In the genomic region with DNA sequence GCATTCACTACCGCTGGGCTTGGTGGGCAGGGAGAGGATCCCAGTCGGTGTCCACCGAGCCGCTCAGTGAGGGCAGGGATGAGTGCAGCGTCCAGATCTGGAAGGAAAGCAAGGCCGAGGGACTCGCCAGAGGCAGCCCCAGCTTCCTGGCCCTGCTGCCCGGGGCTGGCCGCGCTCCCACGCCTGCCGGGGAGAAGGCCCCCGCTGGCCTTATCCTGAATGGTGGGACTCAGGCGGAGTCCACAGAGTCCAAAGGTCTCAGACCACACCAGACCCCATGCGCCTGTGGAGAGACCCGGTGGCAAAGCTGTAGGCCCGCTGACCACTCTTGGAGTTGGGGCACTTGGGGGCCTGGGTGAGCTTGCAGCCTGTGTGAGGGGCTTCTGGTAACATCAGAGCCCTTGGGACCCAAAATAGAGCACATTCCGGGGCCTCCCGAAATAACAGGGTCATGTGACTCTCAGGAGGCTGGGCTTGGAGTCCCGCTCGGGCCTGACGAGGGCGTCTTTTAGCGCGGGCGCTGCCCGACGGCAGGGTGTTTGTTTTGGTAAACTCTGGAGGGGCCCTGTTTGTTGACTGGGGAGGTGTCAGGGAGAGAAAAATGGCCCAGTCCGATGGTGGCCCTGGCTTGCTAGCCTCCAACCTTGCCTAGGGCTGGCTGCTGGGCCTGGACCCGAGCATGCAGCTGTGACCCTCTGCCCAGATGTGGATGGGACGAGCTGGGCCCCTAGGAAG, we compare ENCODE assay signal across 8 cellular contexts. TPM values are rescaled to one million over a fixed set of nuclear protein-coding genes. Genes with fewer than 3 reads are reported as not detected.
DNase-seq lines count a peak whose midpoint lies in the region; ATAC-seq and TF ChIP-seq lines count a peak whose summit lies in the region.

No MANE protein-coding gene starts in this region.

- no peaks in the 10 kb centered on the region for H3K9me3 ChIP-seq in gastrocnemius medialis

- intact Hi-C loops in left ventricle myocardium superior (cut with micrococcal nuclease) (no loop called here), gastrocnemius medialis (cut with DNase I; ENCODE audit: low total_unique reads) (loop anchor here (5.0 to 10.0 kb wide), 4 partner anchors 47 to 262 kb away; a partner anchor contains a TSS)

- H3K4me1 ChIP-seq in gastrocnemius medialis, result peaks cover 64 to 69% of the 10 kb centered on the region in 2 donors

- peak overlapping the region; percentile 71 for H3K4me3 ChIP-seq in astrocyte of the cerebellum (ENCODE audit: low read depth, low read length)
- peak overlapping the region; percentile 78 to 88 (median 83) for H3K4me3 ChIP-seq in gastrocnemius medialis

- H3K27ac ChIP-seq in gastrocnemius medialis, result peak overlapping the region; percentile 94 to 99 (median 96)

- no peaks in the 10 kb centered on the region for H3K36me3 ChIP-seq in gastrocnemius medialis

- ATAC-seq in left ventricle myocardium superior, result peak; percentile 46
- peak; percentile 21 to 22 for ATAC-seq in gastrocnemius medialis
- ATAC-seq in GM21367 (IDR thresholded peaks at IDR 0.05; ENCODE audit: unreplicated experiment), result no peak

- no peaks in the 10 kb centered on the region for H3K27me3 ChIP-seq in gastrocnemius medialis

- DNase-seq in ELF-1 (ENCODE audit: low read depth, low spot score) (peak; percentile 69), astrocyte of the cerebellum (ENCODE audit: low read depth) (no peak), left ventricle myocardium superior (peak; percentile 79), gastrocnemius medialis (peak; percentile 57 to 74), dermis blood vessel endothelial cell (no peak), NCI-H1930 (lab: John Stamatoyannopoulos, UW) (no peak)
- no peak for DNase-seq in stimulated activated CD4-positive, alpha-beta T cell treated with anti-CD3 and anti-CD28 coated beads, Interleukin-1b, Interleukin-23, amount 100 ng/mL, for 48 hours

- peak; percentile 64 to 73 for TF ChIP-seq POLR2A in gastrocnemius medialis (IDR thresholded peaks at IDR 0.05)

- in situ Hi-C loops in astrocyte of the cerebellum (cut with HindIII; ENCODE audit: low sequenced_read_pairs) (loop anchor here (5.0 kb wide), 1 partner anchor 98 kb away; no protein-coding TSS in a partner anchor), gastrocnemius medialis (cut with MboI; ENCODE audit: low sequenced_read_pairs in 4 of 4) (loop anchor here in 2 of 4 donors (10.0 to 25.0 kb wide), 2 partner anchors 108 to 164 kb away; a partner anchor contains a TSS)

- TF ChIP-seq CTCF in astrocyte of the cerebellum (IDR thresholded peaks at IDR 0.05; ENCODE audit: low read depth, low read length, missing control alignments) (no peak), gastrocnemius medialis (IDR thresholded peaks at IDR 0.05 in 4 of 5, conservative IDR thresholded peaks at IDR 0.05 in 1 of 5) (peak in 2 of 5 experiments; percentile 15 to 17)

RNA-seq across cellular contexts. Expression of a gene that starts 2.8 kb away (rescaled TPM):
- total RNA-seq in left ventricle myocardium superior, result 90.8 TPM
- 100 to 1,000 TPM in 3 of 4 donors, 10 to 100 TPM in 1; 70.8 to 224 (median 160) TPM for total RNA-seq in gastrocnemius medialis
- total RNA-seq in dermis blood vessel endothelial cell, result 23.3 and 31.7 TPM in 2 replicates

Comparison
In these comparisons a context has a peak if more than half of its experiments do, and no peak if none do; other contexts are left out.
1. DNase-seq: peak in ELF-1 (single experiment), left ventricle myocardium superior (single experiment) and gastrocnemius medialis (2 of 2); none in astrocyte of the cerebellum (single experiment), stimulated activated CD4-positive, alpha-beta T cell treated with anti-CD3 and anti-CD28 coated beads, Interleukin-1b, Interleukin-23, amount 100 ng/mL, for 48 hours (single experiment), dermis blood vessel endothelial cell (single experiment) and NCI-H1930 (0 of 2).